Comparison of ENCODE assay signal across 1 cellular context in the genomic region with DNA sequence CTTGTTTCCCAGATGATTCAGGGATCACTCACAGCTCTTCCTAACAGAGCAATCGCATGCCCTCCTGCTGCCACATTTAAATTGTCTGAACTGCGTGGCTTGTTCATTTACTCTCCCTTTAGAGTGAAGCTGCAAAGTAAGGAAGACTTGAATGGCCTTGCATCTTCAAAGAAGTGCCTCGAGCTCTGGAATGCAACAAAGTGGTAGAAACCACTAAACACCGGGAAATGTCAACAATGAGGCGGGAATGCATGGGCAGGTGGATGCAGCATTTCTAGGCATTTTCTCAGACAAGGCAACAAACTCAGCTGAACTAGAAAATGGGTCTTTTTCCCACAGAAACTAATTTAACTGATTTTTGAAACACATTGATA.
A peak's percentile ranks its signal among the peaks of the same experiment; 100 is the strongest.
TF ChIP-seq lines count a peak whose summit lies in the region.

No MANE protein-coding gene starts in this region.

TF ChIP-seq in HEK293, 187 proteins besides CTCF, POLR2A, EP300 and RAD21 (continued from another document):
- TF ChIP-seq, protein P1, sequence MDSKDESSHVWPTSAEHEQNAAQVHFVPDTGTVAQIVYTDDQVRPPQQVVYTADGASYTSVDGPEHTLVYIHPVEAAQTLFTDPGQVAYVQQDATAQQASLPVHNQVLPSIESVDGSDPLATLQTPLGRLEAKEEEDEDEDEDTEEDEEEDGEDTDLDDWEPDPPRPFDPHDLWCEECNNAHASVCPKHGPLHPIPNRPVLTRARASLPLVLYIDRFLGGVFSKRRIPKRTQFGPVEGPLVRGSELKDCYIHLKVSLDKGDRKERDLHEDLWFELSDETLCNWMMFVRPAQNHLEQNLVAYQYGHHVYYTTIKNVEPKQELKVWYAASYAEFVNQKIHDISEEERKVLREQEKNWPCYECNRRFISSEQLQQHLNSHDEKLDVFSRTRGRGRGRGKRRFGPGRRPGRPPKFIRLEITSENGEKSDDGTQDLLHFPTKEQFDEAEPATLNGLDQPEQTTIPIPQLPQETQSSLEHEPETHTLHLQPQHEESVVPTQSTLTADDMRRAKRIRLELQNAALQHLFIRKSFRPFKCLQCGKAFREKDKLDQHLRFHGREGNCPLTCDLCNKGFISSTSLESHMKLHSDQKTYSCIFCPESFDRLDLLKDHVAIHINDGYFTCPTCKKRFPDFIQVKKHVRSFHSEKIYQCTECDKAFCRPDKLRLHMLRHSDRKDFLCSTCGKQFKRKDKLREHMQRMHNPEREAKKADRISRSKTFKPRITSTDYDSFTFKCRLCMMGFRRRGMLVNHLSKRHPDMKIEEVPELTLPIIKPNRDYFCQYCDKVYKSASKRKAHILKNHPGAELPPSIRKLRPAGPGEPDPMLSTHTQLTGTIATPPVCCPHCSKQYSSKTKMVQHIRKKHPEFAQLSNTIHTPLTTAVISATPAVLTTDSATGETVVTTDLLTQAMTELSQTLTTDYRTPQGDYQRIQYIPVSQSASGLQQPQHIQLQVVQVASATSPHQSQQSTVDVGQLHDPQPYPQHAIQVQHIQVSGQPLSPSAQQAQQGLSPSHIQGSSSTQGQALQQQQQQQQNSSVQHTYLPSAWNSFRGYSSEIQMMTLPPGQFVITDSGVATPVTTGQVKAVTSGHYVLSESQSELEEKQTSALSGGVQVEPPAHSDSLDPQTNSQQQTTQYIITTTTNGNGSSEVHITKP (tag by site-specific recombination; IDR thresholded peaks at IDR 0.05) = no peak
- TF ChIP-seq, protein P2, sequence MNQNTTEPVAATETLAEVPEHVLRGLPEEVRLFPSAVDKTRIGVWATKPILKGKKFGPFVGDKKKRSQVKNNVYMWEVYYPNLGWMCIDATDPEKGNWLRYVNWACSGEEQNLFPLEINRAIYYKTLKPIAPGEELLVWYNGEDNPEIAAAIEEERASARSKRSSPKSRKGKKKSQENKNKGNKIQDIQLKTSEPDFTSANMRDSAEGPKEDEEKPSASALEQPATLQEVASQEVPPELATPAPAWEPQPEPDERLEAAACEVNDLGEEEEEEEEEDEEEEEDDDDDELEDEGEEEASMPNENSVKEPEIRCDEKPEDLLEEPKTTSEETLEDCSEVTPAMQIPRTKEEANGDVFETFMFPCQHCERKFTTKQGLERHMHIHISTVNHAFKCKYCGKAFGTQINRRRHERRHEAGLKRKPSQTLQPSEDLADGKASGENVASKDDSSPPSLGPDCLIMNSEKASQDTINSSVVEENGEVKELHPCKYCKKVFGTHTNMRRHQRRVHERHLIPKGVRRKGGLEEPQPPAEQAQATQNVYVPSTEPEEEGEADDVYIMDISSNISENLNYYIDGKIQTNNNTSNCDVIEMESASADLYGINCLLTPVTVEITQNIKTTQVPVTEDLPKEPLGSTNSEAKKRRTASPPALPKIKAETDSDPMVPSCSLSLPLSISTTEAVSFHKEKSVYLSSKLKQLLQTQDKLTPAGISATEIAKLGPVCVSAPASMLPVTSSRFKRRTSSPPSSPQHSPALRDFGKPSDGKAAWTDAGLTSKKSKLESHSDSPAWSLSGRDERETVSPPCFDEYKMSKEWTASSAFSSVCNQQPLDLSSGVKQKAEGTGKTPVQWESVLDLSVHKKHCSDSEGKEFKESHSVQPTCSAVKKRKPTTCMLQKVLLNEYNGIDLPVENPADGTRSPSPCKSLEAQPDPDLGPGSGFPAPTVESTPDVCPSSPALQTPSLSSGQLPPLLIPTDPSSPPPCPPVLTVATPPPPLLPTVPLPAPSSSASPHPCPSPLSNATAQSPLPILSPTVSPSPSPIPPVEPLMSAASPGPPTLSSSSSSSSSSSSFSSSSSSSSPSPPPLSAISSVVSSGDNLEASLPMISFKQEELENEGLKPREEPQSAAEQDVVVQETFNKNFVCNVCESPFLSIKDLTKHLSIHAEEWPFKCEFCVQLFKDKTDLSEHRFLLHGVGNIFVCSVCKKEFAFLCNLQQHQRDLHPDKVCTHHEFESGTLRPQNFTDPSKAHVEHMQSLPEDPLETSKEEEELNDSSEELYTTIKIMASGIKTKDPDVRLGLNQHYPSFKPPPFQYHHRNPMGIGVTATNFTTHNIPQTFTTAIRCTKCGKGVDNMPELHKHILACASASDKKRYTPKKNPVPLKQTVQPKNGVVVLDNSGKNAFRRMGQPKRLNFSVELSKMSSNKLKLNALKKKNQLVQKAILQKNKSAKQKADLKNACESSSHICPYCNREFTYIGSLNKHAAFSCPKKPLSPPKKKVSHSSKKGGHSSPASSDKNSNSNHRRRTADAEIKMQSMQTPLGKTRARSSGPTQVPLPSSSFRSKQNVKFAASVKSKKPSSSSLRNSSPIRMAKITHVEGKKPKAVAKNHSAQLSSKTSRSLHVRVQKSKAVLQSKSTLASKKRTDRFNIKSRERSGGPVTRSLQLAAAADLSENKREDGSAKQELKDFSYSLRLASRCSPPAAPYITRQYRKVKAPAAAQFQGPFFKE (tag by site-specific recombination; IDR thresholded peaks at IDR 0.05; ENCODE audit: borderline replicate concordance) = no peak
- no peak for TF ChIP-seq BCL11B (tag by site-specific recombination; IDR thresholded peaks at IDR 0.05; ENCODE audit: low read depth)
- peak; percentile 86 for TF ChIP-seq FEZF1 (tag by site-specific recombination; IDR thresholded peaks at IDR 0.05)
- TF ChIP-seq MEIS1 (CRISPR knock-in tag; IDR thresholded peaks at IDR 0.05; ENCODE audit: borderline replicate concordance) = no peak
- no peak for TF ChIP-seq BCL11A (tag by site-specific recombination; IDR thresholded peaks at IDR 0.05; ENCODE audit: low read depth)
- 0 out of 2 replicates have a peak, but pooled peaks have one; percentile 35 for TF ChIP-seq SCRT2 (tag by site-specific recombination; IDR thresholded peaks at IDR 0.05)
- no peak for TF ChIP-seq ZNF184 (tag by site-specific recombination; IDR thresholded peaks at IDR 0.05)
- no peak for TF ChIP-seq ZFP3 (tag by site-specific recombination; IDR thresholded peaks at IDR 0.05; ENCODE audit: low read depth)
- TF ChIP-seq, protein P3, sequence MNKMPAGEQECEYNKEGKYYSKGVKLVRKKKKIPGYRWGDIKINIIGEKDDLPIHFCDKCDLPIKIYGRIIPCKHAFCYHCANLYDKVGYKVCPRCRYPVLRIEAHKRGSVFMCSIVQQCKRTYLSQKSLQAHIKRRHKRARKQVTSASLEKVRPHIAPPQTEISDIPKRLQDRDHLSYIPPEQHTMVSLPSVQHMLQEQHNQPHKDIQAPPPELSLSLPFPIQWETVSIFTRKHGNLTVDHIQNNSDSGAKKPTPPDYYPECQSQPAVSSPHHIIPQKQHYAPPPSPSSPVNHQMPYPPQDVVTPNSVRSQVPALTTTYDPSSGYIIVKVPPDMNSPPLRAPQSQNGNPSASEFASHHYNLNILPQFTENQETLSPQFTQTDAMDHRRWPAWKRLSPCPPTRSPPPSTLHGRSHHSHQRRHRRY (tag by site-specific recombination; IDR thresholded peaks at IDR 0.05) = no peak
- TF ChIP-seq ZNF626 (tag by site-specific recombination; IDR thresholded peaks at IDR 0.05) = no peak
- no peak for TF ChIP-seq ZNF19 (tag by site-specific recombination; IDR thresholded peaks at IDR 0.05; ENCODE audit: low read depth)
- TF ChIP-seq, protein P4, sequence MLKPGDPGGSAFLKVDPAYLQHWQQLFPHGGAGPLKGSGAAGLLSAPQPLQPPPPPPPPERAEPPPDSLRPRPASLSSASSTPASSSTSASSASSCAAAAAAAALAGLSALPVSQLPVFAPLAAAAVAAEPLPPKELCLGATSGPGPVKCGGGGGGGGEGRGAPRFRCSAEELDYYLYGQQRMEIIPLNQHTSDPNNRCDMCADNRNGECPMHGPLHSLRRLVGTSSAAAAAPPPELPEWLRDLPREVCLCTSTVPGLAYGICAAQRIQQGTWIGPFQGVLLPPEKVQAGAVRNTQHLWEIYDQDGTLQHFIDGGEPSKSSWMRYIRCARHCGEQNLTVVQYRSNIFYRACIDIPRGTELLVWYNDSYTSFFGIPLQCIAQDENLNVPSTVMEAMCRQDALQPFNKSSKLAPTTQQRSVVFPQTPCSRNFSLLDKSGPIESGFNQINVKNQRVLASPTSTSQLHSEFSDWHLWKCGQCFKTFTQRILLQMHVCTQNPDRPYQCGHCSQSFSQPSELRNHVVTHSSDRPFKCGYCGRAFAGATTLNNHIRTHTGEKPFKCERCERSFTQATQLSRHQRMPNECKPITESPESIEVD (tag by site-specific recombination; IDR thresholded peaks at IDR 0.05) = no peak
- TF ChIP-seq, protein P5, sequence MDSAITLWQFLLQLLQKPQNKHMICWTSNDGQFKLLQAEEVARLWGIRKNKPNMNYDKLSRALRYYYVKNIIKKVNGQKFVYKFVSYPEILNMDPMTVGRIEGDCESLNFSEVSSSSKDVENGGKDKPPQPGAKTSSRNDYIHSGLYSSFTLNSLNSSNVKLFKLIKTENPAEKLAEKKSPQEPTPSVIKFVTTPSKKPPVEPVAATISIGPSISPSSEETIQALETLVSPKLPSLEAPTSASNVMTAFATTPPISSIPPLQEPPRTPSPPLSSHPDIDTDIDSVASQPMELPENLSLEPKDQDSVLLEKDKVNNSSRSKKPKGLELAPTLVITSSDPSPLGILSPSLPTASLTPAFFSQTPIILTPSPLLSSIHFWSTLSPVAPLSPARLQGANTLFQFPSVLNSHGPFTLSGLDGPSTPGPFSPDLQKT (IDR thresholded peaks at IDR 0.05; ENCODE audit: borderline replicate concordance, low read depth, low read length) = no peak
- TF ChIP-seq ZNF560 (tag by site-specific recombination; IDR thresholded peaks at IDR 0.05; ENCODE audit: borderline replicate concordance) = no peak
- no peak for TF ChIP-seq ZSCAN23 (tag by site-specific recombination; IDR thresholded peaks at IDR 0.05)
- no peak for TF ChIP-seq ZBTB8A (tag by site-specific recombination; IDR thresholded peaks at IDR 0.05)
- TF ChIP-seq ZFP69B (tag by site-specific recombination; IDR thresholded peaks at IDR 0.05) = no peak
- TF ChIP-seq ZNF146 (tag by site-specific recombination; IDR thresholded peaks at IDR 0.05) = no peak
- no peak for TF ChIP-seq ZNF707 (tag by site-specific recombination; IDR thresholded peaks at IDR 0.05)
- TF ChIP-seq, protein P6, sequence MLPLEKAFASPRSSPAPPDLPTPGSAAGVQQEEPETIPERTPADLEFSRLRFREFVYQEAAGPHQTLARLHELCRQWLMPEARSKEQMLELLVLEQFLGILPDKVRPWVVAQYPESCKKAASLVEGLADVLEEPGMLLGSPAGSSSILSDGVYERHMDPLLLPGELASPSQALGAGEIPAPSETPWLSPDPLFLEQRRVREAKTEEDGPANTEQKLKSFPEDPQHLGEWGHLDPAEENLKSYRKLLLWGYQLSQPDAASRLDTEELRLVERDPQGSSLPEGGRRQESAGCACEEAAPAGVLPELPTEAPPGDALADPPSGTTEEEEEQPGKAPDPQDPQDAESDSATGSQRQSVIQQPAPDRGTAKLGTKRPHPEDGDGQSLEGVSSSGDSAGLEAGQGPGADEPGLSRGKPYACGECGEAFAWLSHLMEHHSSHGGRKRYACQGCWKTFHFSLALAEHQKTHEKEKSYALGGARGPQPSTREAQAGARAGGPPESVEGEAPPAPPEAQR (tag by site-specific recombination; IDR thresholded peaks at IDR 0.05) = no peak
- 0 out of 2 replicates have a peak, but pooled peaks have one; percentile 6 for TF ChIP-seq PRDM1 (tag by site-specific recombination; IDR thresholded peaks at IDR 0.05)
- no peak for TF ChIP-seq ZEB2 (tag by site-specific recombination; IDR thresholded peaks at IDR 0.05)
- no peak for TF ChIP-seq ZNF37A (tag by site-specific recombination; IDR thresholded peaks at IDR 0.05)
- no peak for TF ChIP-seq ZNF174 (tag by site-specific recombination; IDR thresholded peaks at IDR 0.05)
- TF ChIP-seq SCRT1 (tag by site-specific recombination; IDR thresholded peaks at IDR 0.05; ENCODE audit: borderline replicate concordance) = 0 out of 2 replicates have a peak, but pooled peaks have one; percentile 5
TF ChIP-seq in HEK293: peak in this region for 5.
